Comparison of ENCODE assay signal across 13 cellular contexts in the genomic region with DNA sequence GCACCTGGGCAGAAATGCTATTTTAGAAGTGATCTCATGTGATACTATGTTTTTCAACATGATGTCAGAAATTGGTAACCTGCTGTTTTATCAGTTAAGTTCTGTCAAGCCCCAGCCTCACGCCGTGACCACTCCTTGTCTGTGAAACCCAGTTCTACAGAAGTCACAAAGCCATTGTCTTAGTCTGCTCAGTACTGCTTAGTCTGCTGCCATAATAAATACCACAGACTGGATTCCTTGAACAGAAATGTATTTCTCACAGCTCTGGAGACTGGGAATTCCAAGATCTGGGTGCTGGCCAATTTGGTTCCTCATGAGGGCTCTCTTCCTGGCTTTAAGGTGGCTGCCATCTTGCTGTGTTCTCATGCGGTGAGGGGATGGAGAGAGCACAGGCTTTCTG.
DNase-seq lines count a peak whose midpoint lies in the region; ATAC-seq and TF ChIP-seq lines count a peak whose summit lies in the region.
"Had no signal": no experiment of that assay in that cellular context is flagged by ENCODE, and none has a peak within 500 bp of the region (broad histone marks: within the 10 kb centered on the region; RNA-seq: fewer than 3 reads in every experiment).

No MANE protein-coding gene starts in this region.

- H3K4me1 Mint-ChIP-seq in activated naive CD4-positive, alpha-beta T cell treated with anti-CD3 and anti-CD28 coated beads, Interleukin-2, amount 50 U/mL, for 24 hours, result peaks cover 80% of the 10 kb centered on the region

- DNase-seq in activated naive CD4-positive, alpha-beta T cell (lab: John Stamatoyannopoulos, UW), result no peak
- no peak for DNase-seq in adipocyte (ENCODE audit: low read depth)
- peak; percentile 41 for DNase-seq in kidney glomerular epithelial cell (lab: John Stamatoyannopoulos, UW)
- no peak for DNase-seq in tibial artery
- DNase-seq in NCI-H446 treated with DMSO at 0.1 percent for 48 hours (lab: John Stamatoyannopoulos, UW), result no peak
- no peak for DNase-seq in ascending aorta (ENCODE audit: low spot score in 2 of 2)
- DNase-seq: activated CD8-positive, alpha-beta memory T cell treated with anti-CD3 and anti-CD28 coated beads for 24 hours; kidney; NCI-H187 treated with DMSO at 0.1 percent for 48 hours had no signal

- no peaks in the 10 kb centered on the region for H3K9me3 ChIP-seq in adipocyte (ENCODE audit: control insufficient read depth, low read length)
- no peaks in the 10 kb centered on the region for H3K9me3 ChIP-seq in tibial artery
- no peaks in the 10 kb centered on the region for H3K9me3 ChIP-seq in ascending aorta

- H3K27me3 Mint-ChIP-seq in activated naive CD4-positive, alpha-beta T cell treated with anti-CD3 and anti-CD28 coated beads, Interleukin-2, amount 50 U/mL, for 24 hours, result no peaks in the 10 kb centered on the region
- H3K27me3 Mint-ChIP-seq: B cell had no signal

- H3K4me3 ChIP-seq in adipocyte (ENCODE audit: low read length) (no peak overlapping the region), tibial artery (no peak overlapping the region), ascending aorta (no peak overlapping the region)
- H3K4me3 ChIP-seq: GM23338 had no signal

- H3K4me3 Mint-ChIP-seq in activated naive CD4-positive, alpha-beta T cell treated with anti-CD3 and anti-CD28 coated beads, Interleukin-2, amount 50 U/mL, for 24 hours, result peak overlapping the region; percentile 47
- H3K4me3 Mint-ChIP-seq: B cell, GM23338 had no signal

- peak overlapping the region; percentile 76 for H3K9ac ChIP-seq in adipocyte (ENCODE audit: low read length)

- TF ChIP-seq CTCF in tibial artery (IDR thresholded peaks at IDR 0.05), result no peak
- no peak for TF ChIP-seq CTCF in ascending aorta (IDR thresholded peaks at IDR 0.05)

- no peaks in the 10 kb centered on the region for H3K27me3 ChIP-seq in adipocyte (replicated peaks; ENCODE audit: control insufficient read depth, insufficient read depth, low read length)
- H3K27me3 ChIP-seq in tibial artery, result no peaks in the 10 kb centered on the region
- H3K27me3 ChIP-seq in ascending aorta, result no peaks in the 10 kb centered on the region

- peaks cover 33% of the 10 kb centered on the region for H3K4me1 ChIP-seq in adipocyte (ENCODE audit: control insufficient read depth, insufficient read depth, low read length)
- H3K4me1 ChIP-seq in tibial artery, result peaks cover 0 to 36% (median 15%) of the 10 kb centered on the region in 4 donors
- peaks cover 8 to 12% of the 10 kb centered on the region in 2 donors for H3K4me1 ChIP-seq in ascending aorta

- peaks cover 11% of the 10 kb centered on the region for H3K9me3 Mint-ChIP-seq in activated naive CD4-positive, alpha-beta T cell treated with anti-CD3 and anti-CD28 coated beads, Interleukin-2, amount 50 U/mL, for 24 hours
- H3K9me3 Mint-ChIP-seq: GM23338 had no signal

- H3K36me3 ChIP-seq in adipocyte (ENCODE audit: control insufficient read depth, insufficient read depth, low read length, severe bottlenecking) (no peaks in the 10 kb centered on the region), tibial artery (no peaks in the 10 kb centered on the region), ascending aorta (no peaks in the 10 kb centered on the region)

- peak overlapping the region; percentile 86 for H3K27ac Mint-ChIP-seq in activated naive CD4-positive, alpha-beta T cell treated with anti-CD3 and anti-CD28 coated beads, Interleukin-2, amount 50 U/mL, for 24 hours
- H3K27ac Mint-ChIP-seq: GM23338 had no signal

- ATAC-seq in GM21529 (IDR thresholded peaks at IDR 0.05; ENCODE audit: unreplicated experiment), result no peak
- ATAC-seq: GM23338 had no signal

- H3K27ac ChIP-seq in tibial artery (peak overlapping the region; percentile 47 to 63), ascending aorta (peak overlapping the region in 1 of 2 donors; percentile 1)

- H3K36me3 Mint-ChIP-seq in activated naive CD4-positive, alpha-beta T cell treated with anti-CD3 and anti-CD28 coated beads, Interleukin-2, amount 50 U/mL, for 24 hours, result peaks cover 36% of the 10 kb centered on the region

- intact Hi-C loops in tibial artery (cut with DNase I; ENCODE audit: low total_unique reads) (no loop called here), ascending aorta (cut with DNase I) (no loop called here)
